Comparison of ENCODE assay signal across 21 cellular contexts in the genomic region with DNA sequence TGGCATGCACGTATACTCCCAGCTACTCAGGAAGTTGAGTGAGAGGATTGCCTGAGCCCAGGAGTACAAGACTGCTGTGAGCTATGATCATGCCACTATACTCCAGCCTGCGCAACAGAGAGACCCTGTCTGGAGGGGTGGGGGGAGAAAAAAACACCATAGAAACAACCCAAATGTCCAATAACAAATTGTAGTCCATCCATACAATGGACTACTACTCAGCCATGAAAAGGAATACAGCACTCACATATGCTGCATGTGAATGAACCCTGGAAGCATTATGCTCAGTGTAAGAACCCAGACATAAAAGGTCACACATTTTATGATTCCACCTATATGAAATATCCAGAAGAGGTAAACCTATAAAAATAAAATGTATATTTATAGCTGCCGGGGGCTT. TPM values are rescaled to one million over a fixed set of nuclear protein-coding genes. Genes with fewer than 3 reads are reported as not detected.
"Had no signal": no experiment of that assay in that cellular context is flagged by ENCODE, and none has a peak within 500 bp of the region (broad histone marks: within the 10 kb centered on the region; RNA-seq: fewer than 3 reads in every experiment).

No MANE protein-coding gene starts in this region.

- H3K9me3 Mint-ChIP-seq: memory B cell, natural killer cell, neural crest cell had no signal

- H3K27ac ChIP-seq: dorsolateral prefrontal cortex, hepatocyte, left ventricle myocardium inferior, lower lobe of right lung, ovary, right atrium auricular region, thyroid gland, upper lobe of left lung, uterus had no signal

- H3K27ac Mint-ChIP-seq: memory B cell, mesothelial cell of epicardium, natural killer cell had no signal

- DNase-seq: effector CD8-positive, alpha-beta T cell; foreskin melanocyte; left cardiac atrium; left ventricle myocardium inferior; lower lobe of right lung; natural killer cell; small intestine; stimulated activated CD4-positive, alpha-beta T cell treated with anti-CD3 and anti-CD28 coated beads, Interleukin-2, amount 100 ng/mL, for 48 hours; stimulated activated naive CD4-positive, alpha-beta T cell treated with Interleukin-2 at 50 U/mL for 16 hours; thyroid gland; upper lobe of left lung had no signal

- ATAC-seq: left cardiac atrium, lower lobe of right lung, natural killer cell had no signal

- H3K9me3 ChIP-seq: left ventricle myocardium inferior, lower lobe of right lung, ovary, right atrium auricular region, thyroid gland, upper lobe of left lung, uterus had no signal

- FAIRE-seq: kidney, small intestine had no signal

- H3K4me3 ChIP-seq: dorsolateral prefrontal cortex, hepatocyte, left ventricle myocardium inferior, lower lobe of right lung, ovary, right atrium auricular region, thyroid gland, upper lobe of left lung, uterus had no signal

- H3K27me3 Mint-ChIP-seq: memory B cell had no signal

- H3K27me3 ChIP-seq: dorsolateral prefrontal cortex, hepatocyte, ovary, right atrium auricular region, thyroid gland, upper lobe of left lung, uterus had no signal

- H3K36me3 ChIP-seq: ovary, right atrium auricular region, uterus had no signal

- H3K4me2 ChIP-seq: hepatocyte had no signal

- H3K4me1 ChIP-seq: uterus had no signal

- H3K36me3 Mint-ChIP-seq: natural killer cell had no signal

- H2AFZ ChIP-seq: hepatocyte had no signal

- H3K79me2 ChIP-seq: hepatocyte had no signal

- H3K4me3 Mint-ChIP-seq: memory B cell, mesothelial cell of epicardium, natural killer cell, neural crest cell had no signal

RNA-seq across cellular contexts. Expression of a gene that starts 56.7 kb away (rescaled TPM):
- total RNA-seq: myocyte had no signal
